In the genomic region with DNA sequence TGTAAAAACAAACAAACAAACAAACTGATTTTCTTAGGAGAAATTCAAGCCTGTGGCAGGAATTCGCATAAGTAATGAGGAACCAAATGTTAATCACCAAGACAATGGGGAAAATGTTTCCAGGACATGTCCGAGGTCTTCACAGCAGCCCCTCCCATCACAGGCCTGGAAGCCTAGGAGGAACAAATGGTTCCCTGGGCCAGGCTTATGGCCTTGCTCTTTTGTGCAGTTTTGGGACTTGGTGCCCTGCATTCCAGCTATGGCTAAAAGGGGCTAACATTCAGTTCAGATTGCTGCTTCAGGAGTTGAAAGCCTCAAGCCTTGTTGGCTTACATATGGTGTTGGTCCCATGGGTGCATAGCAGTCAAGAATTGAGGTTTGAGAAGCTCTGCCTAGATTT, we compare ENCODE assay signal across 22 cellular contexts.
DNase-seq lines count a peak whose midpoint lies in the region; ATAC-seq, FAIRE-seq and TF ChIP-seq lines count a peak whose summit lies in the region.
"Had no signal": no experiment of that assay in that cellular context is flagged by ENCODE, and none has a peak within 500 bp of the region (broad histone marks: within the 10 kb centered on the region; RNA-seq: fewer than 3 reads in every experiment).

No MANE protein-coding gene starts in this region.

- TF ChIP-seq RAD21 in A549 (conservative IDR thresholded peaks at IDR 0.05 in 1 of 2, IDR thresholded peaks at IDR 0.05 in 1 of 2), result no peak

- H3K27ac ChIP-seq in A549 (no peak overlapping the region), endodermal cell (ENCODE audit: low read depth, low read length) (no peak overlapping the region)
- H3K27ac ChIP-seq: 22Rv1, BLaER1 had no signal

- no peaks in the 10 kb centered on the region for H3K4me1 ChIP-seq in A549
- H3K4me1 ChIP-seq in endodermal cell (ENCODE audit: control insufficient read depth, insufficient read depth, low read length), result no peaks in the 10 kb centered on the region
- H3K4me1 ChIP-seq: BE2C, Caco-2 had no signal

- no peaks in the 10 kb centered on the region for H3K36me3 ChIP-seq in endodermal cell (ENCODE audit: control insufficient read depth, insufficient read depth, low read length)
- H3K36me3 ChIP-seq: BE2C, BLaER1 had no signal

- no peak for TF ChIP-seq EP300 in A549 (IDR thresholded peaks at IDR 0.05)

- H3K4me1 Mint-ChIP-seq in endodermal cell, result no peaks in the 10 kb centered on the region
- H3K4me1 Mint-ChIP-seq in activated naive CD8-positive, alpha-beta T cell treated with anti-CD3 and anti-CD28 coated beads for 36 hours, result no peaks in the 10 kb centered on the region
- H3K4me1 Mint-ChIP-seq: CD14-positive monocyte had no signal

- peaks cover 7% of the 10 kb centered on the region for H3K36me3 Mint-ChIP-seq in endodermal cell (ENCODE audit: low read depth)
- H3K36me3 Mint-ChIP-seq in activated naive CD8-positive, alpha-beta T cell treated with anti-CD3 and anti-CD28 coated beads for 36 hours, result no peaks in the 10 kb centered on the region
- H3K36me3 Mint-ChIP-seq: CD14-positive monocyte; CD8-positive, alpha-beta T cell had no signal

- H3K27me3 Mint-ChIP-seq in endodermal cell (ENCODE audit: insufficient read depth), result no peaks in the 10 kb centered on the region
- no peaks in the 10 kb centered on the region for H3K27me3 Mint-ChIP-seq in activated naive CD8-positive, alpha-beta T cell treated with anti-CD3 and anti-CD28 coated beads for 36 hours
- H3K27me3 Mint-ChIP-seq: CD4-positive, alpha-beta T cell had no signal

- no peak overlapping the region for H3K9ac ChIP-seq in endodermal cell (ENCODE audit: extremely low read depth, low read length, poor library complexity, severe bottlenecking)
- H3K9ac ChIP-seq: BLaER1 had no signal

- H3K27ac Mint-ChIP-seq in endodermal cell, result no peak overlapping the region
- no peak overlapping the region for H3K27ac Mint-ChIP-seq in activated naive CD8-positive, alpha-beta T cell treated with anti-CD3 and anti-CD28 coated beads for 36 hours
- H3K27ac Mint-ChIP-seq: CD14-positive monocyte; CD4-positive, alpha-beta T cell; CD8-positive, alpha-beta T cell had no signal

- no peak for ATAC-seq in A549
- ATAC-seq: CD8-positive, alpha-beta T cell had no signal

- H3K4me3 ChIP-seq in A549 (no peak overlapping the region), endodermal cell (ENCODE audit: low read length) (peak overlapping the region; percentile 61)
- H3K4me3 ChIP-seq: BLaER1 had no signal

- CTCF ChIA-PET in A549 (lab: Yijun Ruan, JAX), result no interaction called here

- H3K4me2 ChIP-seq in A549, result no peak overlapping the region
- H3K4me2 ChIP-seq: BLaER1 had no signal

- H3K9me3 ChIP-seq in A549, result peaks cover 3% of the 10 kb centered on the region; the same call in 1 of the 3 replicates
- H3K9me3 ChIP-seq in endodermal cell (ENCODE audit: control insufficient read depth, low read length), result peaks cover 30% of the 10 kb centered on the region
- H3K9me3 ChIP-seq: BE2C had no signal

- DNase-seq in A549 (ENCODE audit: low read depth in 1 of 2, low spot score in 1 of 2), result no peak
- DNase-seq in OCI-M1 (lab: John Stamatoyannopoulos, UW), result peak; percentile 8
- no peak for DNase-seq in endodermal cell
- no peak for DNase-seq in activated naive CD8-positive, alpha-beta T cell treated with anti-CD3 and anti-CD28 coated beads for 36 hours
- DNase-seq in activated naive CD4-positive, alpha-beta T cell treated with anti-CD3 and anti-CD28 coated beads, Interleukin-2, amount 50 U/mL, for 16 hours, result no peak
- DNase-seq in dermis blood vessel endothelial cell, result no peak
- DNase-seq: ACHN; BE2C; C1 segment of cervical spinal cord; Caco-2; Calu3; CD4-positive, alpha-beta T cell; CD8-positive, alpha-beta T cell; DMS79 treated with DMSO at 0.1 percent for 48 hours; GF-D8 had no signal

- TF ChIP-seq CTCF in A549 (IDR thresholded peaks at IDR 0.05) (no peak), endodermal cell (conservative IDR thresholded peaks at IDR 0.05) (no peak)

- no peak for FAIRE-seq in A549 (lab: Jason Lieb, UNC)
- FAIRE-seq: D721Med, G401.6, GM12891, GM19239 had no signal

- H3K9me3 Mint-ChIP-seq in endodermal cell, result peaks cover 44% of the 10 kb centered on the region
- peaks cover 17% of the 10 kb centered on the region for H3K9me3 Mint-ChIP-seq in activated naive CD8-positive, alpha-beta T cell treated with anti-CD3 and anti-CD28 coated beads for 36 hours

- no peaks in the 10 kb centered on the region for H3K27me3 ChIP-seq in endodermal cell (ENCODE audit: control insufficient read depth, insufficient read depth, low read length, poor library complexity, severe bottlenecking)
- H3K27me3 ChIP-seq: BE2C, BLaER1 had no signal

- H3K4me3 Mint-ChIP-seq in endodermal cell, result no peak overlapping the region
- no peak overlapping the region for H3K4me3 Mint-ChIP-seq in activated naive CD8-positive, alpha-beta T cell treated with anti-CD3 and anti-CD28 coated beads for 36 hours
- H3K4me3 Mint-ChIP-seq: CD14-positive monocyte; CD4-positive, alpha-beta T cell; CD8-positive, alpha-beta T cell had no signal

- POLR2A ChIA-PET in A549 (lab: Yijun Ruan, JAX), result no interaction called here

- 23% methylated on average over 2 of the region's 2 CpGs for WGBS in A549 (ENCODE audit: missing lambda C conversion rate)
- WGBS in endodermal cell (ENCODE audit: insufficient coverage in 1 of 2, insufficient read length in 1 of 2), 2 experiments, result 67 to 92% methylated on average over 1 to 2 of the region's 2 CpGs

- no peak for TF ChIP-seq POLR2A in A549 (IDR thresholded peaks at IDR 0.05; ENCODE audit: low read length)

TF ChIP-seq in A549, 52 proteins besides CTCF, POLR2A, EP300 and RAD21:
- TF ChIP-seq CBX2 (IDR thresholded peaks at IDR 0.05; ENCODE audit: borderline replicate concordance, low read depth), result no peak
- no peak for TF ChIP-seq USF2 (IDR thresholded peaks at IDR 0.05)
- TF ChIP-seq ZFP36 (IDR thresholded peaks at IDR 0.05; ENCODE audit: borderline replicate concordance, partially characterized antibody), result peak; percentile 61
- TF ChIP-seq POLR2AphosphoS2 (conservative IDR thresholded peaks at IDR 0.05; ENCODE audit: low read length), result no peak
